8 cellular contexts compared by ENCODE assay signal in the genomic region with DNA sequence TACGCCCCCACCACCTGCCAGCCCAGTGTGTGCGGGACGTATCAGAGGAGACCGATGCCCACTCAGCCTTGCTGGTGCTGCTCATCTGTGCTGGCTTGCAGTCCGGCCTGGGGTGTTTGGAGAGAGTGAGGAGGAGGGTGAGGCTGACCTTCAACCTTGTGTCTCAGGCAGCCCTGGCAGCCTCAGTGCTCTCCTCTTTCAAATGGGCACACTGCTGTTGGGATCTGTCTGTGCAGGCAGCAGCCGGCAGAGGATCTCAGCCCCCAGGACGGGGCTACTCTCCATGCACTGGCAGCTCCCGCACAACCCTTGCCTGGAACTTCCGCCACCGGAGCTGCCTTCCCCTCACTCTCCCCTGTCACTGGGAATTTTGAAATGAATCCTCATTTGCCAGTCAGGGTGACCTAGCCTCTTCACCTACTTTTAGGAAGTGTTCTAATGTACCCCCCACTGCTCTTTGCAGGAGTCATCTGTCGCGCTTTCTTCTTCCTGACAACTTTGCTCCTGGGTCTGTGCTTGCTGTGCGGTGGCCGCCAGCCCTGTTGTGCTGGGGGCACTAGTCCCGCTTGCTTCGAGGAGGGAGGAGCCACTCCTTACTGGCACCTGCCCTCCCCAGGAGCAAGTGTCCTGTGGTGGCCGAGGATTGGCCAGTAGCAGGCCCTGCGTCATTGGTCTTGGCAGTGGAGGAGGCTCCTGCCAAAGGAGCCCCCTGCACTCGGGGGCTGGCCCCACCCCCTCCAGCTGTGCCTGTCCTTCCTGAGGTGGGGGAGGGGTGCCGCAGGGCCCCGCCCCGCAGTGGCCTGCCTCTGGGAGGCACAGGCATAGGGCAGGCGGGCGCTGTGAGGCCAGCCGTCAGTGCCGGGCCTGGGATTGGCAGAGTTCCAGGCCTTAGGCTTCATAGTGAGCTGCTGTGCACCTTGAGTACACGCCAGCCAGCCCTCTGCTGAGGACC. TPM values are rescaled to one million over a fixed set of nuclear protein-coding genes. Genes with fewer than 3 reads are reported as not detected.
A peak's percentile ranks its signal among the peaks of the same experiment; 100 is the strongest.
DNase-seq lines count a peak whose midpoint lies in the region; ATAC-seq, FAIRE-seq and TF ChIP-seq lines count a peak whose summit lies in the region.

No MANE protein-coding gene starts in this region.

- peak overlapping the region; percentile 99 for H3K27ac Mint-ChIP-seq in activated naive CD8-positive, alpha-beta T cell

- no peak for FAIRE-seq in D721Med (lab: Jason Lieb, UNC)

- DNase-seq in AG08395 (ENCODE audit: low spot score) (peak; percentile 52), cardiac muscle cell (ENCODE audit: low read depth in 1 of 2, low spot score in 1 of 2) (peak; percentile 65 to 96), posterior vena cava (ENCODE audit: low spot score) (peak; percentile 85), D721Med (ENCODE audit: insufficient read length, low spot score) (no peak), cortex of kidney (lab: John Stamatoyannopoulos, UW) (no peak)

- H3K36me3 ChIP-seq in KOPT-K1 (ENCODE audit: insufficient read depth, low read length) = peaks cover 44% of the 10 kb centered on the region
- no peaks in the 10 kb centered on the region for H3K36me3 ChIP-seq in cardiac muscle cell

- H3K4me3 ChIP-seq in cardiac muscle cell = peak overlapping the region; percentile 5

- H3K4me1 ChIP-seq in cardiac muscle cell (ENCODE audit: low read depth) = peaks cover 49% of the 10 kb centered on the region

- peaks cover 76% of the 10 kb centered on the region for H3K4me1 Mint-ChIP-seq in activated naive CD8-positive, alpha-beta T cell (ENCODE audit: low read depth)

- H3K27ac ChIP-seq in KOPT-K1 (ENCODE audit: low read depth, low read length, poor library complexity, severe bottlenecking) (peak overlapping the region; percentile 82), cardiac muscle cell (peak overlapping the region; percentile 95)

- no peak for TF ChIP-seq CTCF in cardiac muscle cell (IDR thresholded peaks at IDR 0.05; ENCODE audit: low read depth, low read length)
- no peak for TF ChIP-seq CTCF in D721Med (IDR thresholded peaks at IDR 0.05; ENCODE audit: insufficient read depth, missing control alignments)

- no peaks in the 10 kb centered on the region for H3K9me3 Mint-ChIP-seq in activated naive CD8-positive, alpha-beta T cell (ENCODE audit: low read depth)

- H3K9me3 ChIP-seq in KOPT-K1 (ENCODE audit: insufficient read depth, low read length, poor library complexity, severe bottlenecking) = peaks cover 24% of the 10 kb centered on the region
- H3K9me3 ChIP-seq in cardiac muscle cell (ENCODE audit: low read depth) = no peaks in the 10 kb centered on the region

- intact Hi-C loops in posterior vena cava (cut with DNase I) = no loop called here

- H3K36me3 Mint-ChIP-seq in activated naive CD8-positive, alpha-beta T cell = peaks cover 19% of the 10 kb centered on the region

- no peak for ATAC-seq in HG03097 (IDR thresholded peaks at IDR 0.05; ENCODE audit: low FRiP score, unreplicated experiment)

- peak overlapping the region; percentile 90 for H3K4me3 Mint-ChIP-seq in activated naive CD8-positive, alpha-beta T cell

- H3K27me3 ChIP-seq in cardiac muscle cell = no peaks in the 10 kb centered on the region

- no peaks in the 10 kb centered on the region for H3K27me3 Mint-ChIP-seq in activated naive CD8-positive, alpha-beta T cell

RNA-seq across cellular contexts. Expression of a gene that starts 53.4 kb away (rescaled TPM):
- total RNA-seq in cardiac muscle cell (4.1 and 11.9 TPM in 2 replicates), posterior vena cava (under 1 TPM; 0.46 to 1.00 TPM)
- polyA plus RNA-seq in cardiac muscle cell = 0.60 and 1.5 TPM in 2 replicates

RNA-seq across cellular contexts. Expression of a gene that starts 54.1 kb away (rescaled TPM):
- 119 and 172 TPM in 2 replicates for total RNA-seq in cardiac muscle cell
- polyA plus RNA-seq in cardiac muscle cell = 806 and 843 TPM in 2 replicates
- total RNA-seq in posterior vena cava = 100 to 1,000 TPM; 217 to 248 TPM

RNA-seq across cellular contexts. Expression of a gene that starts 56.5 kb away (rescaled TPM):
- total RNA-seq in cardiac muscle cell = 72.9 and 98.3 TPM in 2 replicates
- polyA plus RNA-seq in cardiac muscle cell = 32.3 and 39.4 TPM in 2 replicates
- 10 to 100 TPM; 54.3 to 70.9 TPM for total RNA-seq in posterior vena cava

Comparison
In these comparisons a context has a peak if more than half of its experiments do, and no peak if none do; other contexts are left out.
1. DNase-seq: peak in AG08395 (single experiment), cardiac muscle cell (2 of 2) and posterior vena cava (single experiment); none in D721Med (single experiment) and cortex of kidney (single experiment).